26 cellular contexts compared by ENCODE assay signal in genomic region chr19:2481466-2481865, GRCh38.
"Had no signal": no experiment of that assay in that cellular context is flagged by ENCODE, and none has a peak within 500 bp of the region (broad histone marks: within the 10 kb centered on the region; RNA-seq: fewer than 3 reads in every experiment).

No MANE protein-coding gene starts in this region.

- DNase-seq: activated CD4-positive, alpha-beta T cell treated with anti-CD3 and anti-CD28 coated beads for 36 hours; activated CD4-positive, CD25-positive, alpha-beta regulatory T cell; activated effector memory CD4-positive, alpha-beta T cell treated with anti-CD3 and anti-CD28 coated beads, Interleukin-2, amount 50 U/mL, for 16 hours; activated naive CD4-positive, alpha-beta T cell treated with anti-CD3 and anti-CD28 coated beads for 36 hours; amniotic stem cell; central memory CD4-positive, alpha-beta T cell; esophagus squamous epithelium; foreskin melanocyte; left lung; lower lobe of right lung; mesendoderm; natural killer cell; stimulated activated CD4-positive, alpha-beta T cell treated with anti-CD3 and anti-CD28 coated beads, Interleukin-12 subunit alpha, Interleukin-12 subunit beta, amount 100 ng/mL, for 4 hours; stimulated activated CD4-positive, alpha-beta T cell treated with anti-CD3 and anti-CD28 coated beads, Interleukin-4, amount 100 ng/mL, for 1 hour; stimulated activated naive CD8-positive, alpha-beta T cell treated with anti-CD3 and anti-CD28 coated beads, Interleukin-15, Interleukin-2, amounts not matched to agents 100 U/mL and 50 U/mL, for 24 hours; testis; transverse colon; uterus had no signal

- H3K4me3 Mint-ChIP-seq: activated CD4-positive, alpha-beta T cell treated with anti-CD3 and anti-CD28 coated beads for 36 hours; activated naive CD4-positive, alpha-beta T cell treated with anti-CD3 and anti-CD28 coated beads for 36 hours; dendritic cell treated with granulocyte-macrophage colony-stimulating factor and Interleukin-4, amounts not matched to agents 40 ng/mL and 50 ng/mL, for 4 days; neural progenitor cell had no signal

- H3K36me3 Mint-ChIP-seq: natural killer cell, neural progenitor cell had no signal

- ATAC-seq: activated CD4-positive, alpha-beta T cell treated with anti-CD3 and anti-CD28 coated beads for 36 hours; left lung; lower lobe of right lung; natural killer cell; sciatic nerve; stimulated activated naive CD8-positive, alpha-beta T cell treated with anti-CD3 and anti-CD28 coated beads, Interleukin-15, Interleukin-2, amounts not matched to agents 100 U/mL and 50 U/mL, for 24 hours had no signal

- H3K36me3 ChIP-seq: breast epithelium, neural progenitor cell, transverse colon, uterus had no signal

- H3K9me3 Mint-ChIP-seq: neural progenitor cell had no signal

- H3K4me1 ChIP-seq: testis had no signal

- H3K27me3 Mint-ChIP-seq: activated CD4-positive, alpha-beta T cell treated with anti-CD3 and anti-CD28 coated beads for 36 hours had no signal

- H3K27ac Mint-ChIP-seq: activated CD4-positive, alpha-beta T cell treated with anti-CD3 and anti-CD28 coated beads for 36 hours; activated naive CD4-positive, alpha-beta T cell treated with anti-CD3 and anti-CD28 coated beads for 36 hours; activated T-helper 1 cell treated with anti-CD3 and anti-CD28 coated beads, Interleukin-12 subunit alpha, Interleukin-12 subunit beta, Interleukin-2, Interleukin-4 antibody, amounts not matched to agents 30 ng/mL and 10 ng/mL and 1 ng/mL, durations not matched to agents 14 hours and 24 hours and 36 hours; dendritic cell treated with granulocyte-macrophage colony-stimulating factor and Interleukin-4, amounts not matched to agents 40 ng/mL and 50 ng/mL, for 4 days had no signal

- H3K4me3 ChIP-seq: breast epithelium, esophagus squamous epithelium, left lung, lower lobe of right lung, neural progenitor cell, skin epidermis, testis, transverse colon, uterus had no signal

- FAIRE-seq: islet of Langerhans had no signal

- H3K9ac ChIP-seq: neural progenitor cell had no signal

- H2AFZ ChIP-seq: neural progenitor cell had no signal

- H3K27me3 ChIP-seq: breast epithelium, esophagus squamous epithelium, left lung, testis, transverse colon, uterus had no signal

- H3K27ac ChIP-seq: epithelial cell of prostate, esophagus squamous epithelium, left lung, lower lobe of right lung, neural progenitor cell, skin epidermis, testis, transverse colon, uterus had no signal

- H3K4me2 ChIP-seq: neural progenitor cell had no signal

- H3K9me3 ChIP-seq: testis had no signal
